27 cellular contexts compared by ENCODE assay signal in genomic region chr11:129321076-129321475, GRCh38. TPM values are rescaled to one million over a fixed set of nuclear protein-coding genes. Genes with fewer than 3 reads are reported as not detected.
"Had no signal": no experiment of that assay in that cellular context is flagged by ENCODE, and none has a peak within 500 bp of the region (broad histone marks: within the 10 kb centered on the region; RNA-seq: fewer than 3 reads in every experiment).

No MANE protein-coding gene starts in this region.

- H3K9me3 ChIP-seq: Peyer's patch, SJCRH30 had no signal

- H3K27me3 Mint-ChIP-seq: activated naive CD8-positive, alpha-beta T cell; activated T-cell treated with anti-CD3 and anti-CD28 coated beads, Interleukin-2, amount 50 U/mL, for 24 hours; brain had no signal

- H3K4me1 ChIP-seq: SJCRH30 had no signal

- H3K36me3 ChIP-seq: Peyer's patch, SJCRH30 had no signal

- H3K4me3 Mint-ChIP-seq: activated CD8-positive, alpha-beta memory T cell treated with anti-CD3 and anti-CD28 coated beads, Interleukin-2, amount 10 ng/mL, durations not matched to agents 7 days and 5 days; activated naive CD4-positive, alpha-beta T cell treated with anti-CD3 and anti-CD28 coated beads for 36 hours; activated naive CD8-positive, alpha-beta T cell; activated T-cell treated with anti-CD3 and anti-CD28 coated beads, Interleukin-2, amount 50 U/mL, for 24 hours; brain; central memory CD8-positive, alpha-beta T cell; T-helper 1 cell treated with Interleukin-12 subunit alpha and Interleukin-12 subunit beta and Interleukin-4 antibody, amounts not matched to agents 30 μg/mL and 1 μg/mL, for 36 hours; WTC11 had no signal

- ATAC-seq: activated CD8-positive, alpha-beta memory T cell treated with anti-CD3 and anti-CD28 coated beads, Interleukin-2, amount 10 ng/mL, durations not matched to agents 7 days and 5 days; SK-N-SH treated with all-trans-retinoic acid at 6 μM for 48 hours; WTC11 had no signal

- H3K27ac Mint-ChIP-seq: activated CD8-positive, alpha-beta memory T cell treated with anti-CD3 and anti-CD28 coated beads, Interleukin-2, amount 10 ng/mL, durations not matched to agents 7 days and 5 days; activated naive CD4-positive, alpha-beta T cell treated with anti-CD3 and anti-CD28 coated beads for 36 hours; activated naive CD8-positive, alpha-beta T cell; activated T-cell treated with anti-CD3 and anti-CD28 coated beads, Interleukin-2, amount 50 U/mL, for 24 hours; brain; T-helper 1 cell treated with Interleukin-12 subunit alpha and Interleukin-12 subunit beta and Interleukin-4 antibody, amounts not matched to agents 30 μg/mL and 1 μg/mL, for 36 hours; WTC11 had no signal

- H3K27ac ChIP-seq: Peyer's patch, RWPE1, SJCRH30 had no signal

- H3K4me1 Mint-ChIP-seq: activated CD8-positive, alpha-beta memory T cell treated with anti-CD3 and anti-CD28 coated beads, Interleukin-2, amount 10 ng/mL, durations not matched to agents 7 days and 5 days; central memory CD8-positive, alpha-beta T cell had no signal

- H3K4me3 ChIP-seq: Peyer's patch, SJCRH30 had no signal

- DNase-seq: activated CD4-positive, alpha-beta T cell treated with anti-CD3 and anti-CD28 coated beads for 48 hours; activated CD4-positive, alpha-beta T cell treated with anti-CD3 and anti-CD28 coated beads, Interleukin-2, amount 50 U/mL, for 4 hours; activated CD4-positive, CD25-positive, alpha-beta regulatory T cell treated with anti-CD3 and anti-CD28 coated beads, Interleukin-2, amount 50 U/mL, for 72 hours; activated CD8-positive, alpha-beta memory T cell treated with anti-CD3 and anti-CD28 coated beads, Interleukin-2, amount 10 ng/mL, durations not matched to agents 7 days and 5 days; activated gamma-delta T cell; activated naive CD4-positive, alpha-beta T cell treated with anti-CD3 and anti-CD28 coated beads for 36 hours; activated T-cell treated with anti-CD3 and anti-CD28 coated beads, Interleukin-2, amount 50 U/mL, for 24 hours; amygdala; Karpas-422; MM.1S; NCI-H1105 treated with DMSO at 0.1 percent for 48 hours; NCI-H1436 treated with DMSO at 0.1 percent for 48 hours; NCI-H187; NCI-H2081 treated with DMSO at 0.1 percent for 48 hours; NCI-H446; Peyer's patch; Right ventricle myocardium superior; SJCRH30; SW 1271 had no signal

- H3K36me3 Mint-ChIP-seq: activated CD8-positive, alpha-beta memory T cell treated with anti-CD3 and anti-CD28 coated beads, Interleukin-2, amount 10 ng/mL, durations not matched to agents 7 days and 5 days; activated naive CD8-positive, alpha-beta T cell; brain; WTC11 had no signal

- H3K9me3 Mint-ChIP-seq: activated naive CD4-positive, alpha-beta T cell treated with anti-CD3 and anti-CD28 coated beads for 36 hours; activated T-cell treated with anti-CD3 and anti-CD28 coated beads, Interleukin-2, amount 50 U/mL, for 24 hours; central memory CD8-positive, alpha-beta T cell; T-helper 1 cell treated with Interleukin-12 subunit alpha and Interleukin-12 subunit beta and Interleukin-4 antibody, amounts not matched to agents 30 μg/mL and 1 μg/mL, for 36 hours; WTC11 had no signal

- H3K27me3 ChIP-seq: Peyer's patch, SJCRH30 had no signal

RNA-seq across cellular contexts. Expression of gene BARX2, which starts 54.6 kb away (rescaled TPM):
- total RNA-seq: astrocyte, Right ventricle myocardium superior, WTC11 had no signal
